8 cellular contexts compared by ENCODE assay signal in the genomic region with DNA sequence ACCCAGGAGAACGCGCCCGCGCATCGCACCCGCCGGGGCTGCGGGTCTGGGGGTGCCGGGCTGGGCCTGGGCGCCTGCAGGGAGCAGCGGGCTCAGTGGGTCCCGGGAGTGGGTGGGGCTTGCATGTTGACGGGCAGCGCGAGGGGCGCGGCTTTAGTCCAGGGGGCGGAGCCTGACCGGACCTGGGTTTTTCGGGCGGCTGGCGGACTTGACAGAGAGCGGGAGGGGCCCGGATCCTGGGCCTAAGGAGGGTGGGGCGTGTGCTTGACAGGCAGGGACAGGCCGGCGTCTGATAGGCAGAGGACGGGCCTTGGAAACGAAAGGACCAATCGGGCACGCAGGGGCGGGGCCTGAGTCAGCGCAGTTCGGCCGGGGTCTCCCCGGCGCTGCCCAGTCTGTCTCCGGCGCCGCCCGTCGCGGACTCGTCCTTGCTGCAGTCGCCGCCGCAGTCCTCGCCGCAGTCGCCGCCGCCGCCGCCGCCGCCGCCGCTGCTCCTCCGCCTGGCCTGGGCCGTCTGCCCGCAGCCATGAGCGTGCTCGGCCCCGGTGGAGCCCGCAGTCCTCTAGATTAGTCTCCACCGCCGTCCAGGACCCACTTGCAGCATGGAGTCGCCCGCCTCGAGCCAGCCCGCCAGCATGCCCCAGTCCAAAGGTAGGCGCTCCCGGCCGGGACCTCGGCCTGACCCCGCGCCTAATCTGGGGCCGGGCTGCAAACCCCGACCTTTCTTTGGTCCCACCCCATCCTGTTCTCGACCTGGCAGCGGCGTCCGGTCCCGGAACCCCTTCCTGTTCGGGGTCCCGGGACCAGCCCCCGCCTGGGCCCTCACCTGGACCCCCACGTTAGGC. TPM values are rescaled to one million over a fixed set of nuclear protein-coding genes. Genes with fewer than 3 reads are reported as not detected.
DNase-seq lines count a peak whose midpoint lies in the region; ATAC-seq and TF ChIP-seq lines count a peak whose summit lies in the region.

A gene (plus strand): TSS at position 393 of the 845 bp plus-strand sequence. CDS start 210 bp downstream, at position 603.

- no peaks in the 10 kb centered on the region for H3K27me3 Mint-ChIP-seq in activated naive CD8-positive, alpha-beta T cell treated with anti-CD3 and anti-CD28 coated beads, Interleukin-2, amount 50 U/mL, for 24 hours

- H3K27ac ChIP-seq in cardiac muscle cell: peak within 1 kb of the TSS; percentile 52
- peak within 1 kb of the TSS; percentile 15 for H3K27ac ChIP-seq in trophoblast cell (ENCODE audit: low read depth, low read length)
- H3K27ac ChIP-seq in transverse colon: peak within 1 kb of the TSS; percentile 98 to 99 (median 98)

- H3K79me2 ChIP-seq in trophoblast cell (ENCODE audit: control insufficient read depth, insufficient read depth, low read length, poor library complexity): peaks cover 13% of the 10 kb centered on the region

- ATAC-seq in HG02759 (IDR thresholded peaks at IDR 0.05; ENCODE audit: unreplicated experiment): peak; percentile 76
- peak; percentile 70 for ATAC-seq in activated naive CD8-positive, alpha-beta T cell treated with anti-CD3 and anti-CD28 coated beads, Interleukin-2, amount 50 U/mL, for 24 hours

- H3K79me1 ChIP-seq in trophoblast cell (ENCODE audit: low read length): peaks cover 9% of the 10 kb centered on the region

- H2BK120ac ChIP-seq in trophoblast cell (ENCODE audit: insufficient read depth, low read length, poor library complexity): no peak within 1 kb of the TSS

- peak; percentile 77 for TF ChIP-seq POLR2A in transverse colon (IDR thresholded peaks at IDR 0.05)

- peak within 1 kb of the TSS; percentile 60 for H3K18ac ChIP-seq in trophoblast cell (ENCODE audit: low read length)

- H3K4me1 ChIP-seq in cardiac muscle cell (ENCODE audit: low read depth): peaks cover 12% of the 10 kb centered on the region
- peaks cover 21 to 33% of the 10 kb centered on the region in 2 experiments for H3K4me1 ChIP-seq in trophoblast cell (ENCODE audit: control insufficient read depth in 1 of 2, insufficient read depth in 2 of 2, low read length in 2 of 2)
- H3K4me1 ChIP-seq in transverse colon: peaks cover 28 to 53% (median 43%) of the 10 kb centered on the region in 4 donors

- peaks cover 36% of the 10 kb centered on the region for H3K36me3 Mint-ChIP-seq in activated naive CD8-positive, alpha-beta T cell treated with anti-CD3 and anti-CD28 coated beads, Interleukin-2, amount 50 U/mL, for 24 hours (ENCODE audit: low read depth)

- peak within 1 kb of the TSS; percentile 55 for H2AFZ ChIP-seq in trophoblast cell (ENCODE audit: insufficient read depth, low read length, poor library complexity)

- H4K91ac ChIP-seq in trophoblast cell (ENCODE audit: low read depth, low read length): peak within 1 kb of the TSS; percentile 45

- H4K12ac ChIP-seq in trophoblast cell (ENCODE audit: low read depth, low read length): no peak within 1 kb of the TSS

- DNase-seq in GM12864 (ENCODE audit: low read depth) (peak; percentile 95), NCI-H1417 (lab: John Stamatoyannopoulos, UW) (peak; percentile 89 to 97 (median 93)), SW480 (ENCODE audit: low spot score) (peak; percentile 99), cardiac muscle cell (ENCODE audit: low read depth in 1 of 2, low spot score in 1 of 2) (peak; percentile 99 to 100), trophoblast cell (peak; percentile 99 to 100), transverse colon (peak; percentile 100)
- DNase-seq in activated naive CD8-positive, alpha-beta T cell treated with anti-CD3 and anti-CD28 coated beads, Interleukin-2, amount 50 U/mL, for 24 hours: peak; percentile 99

- peak within 1 kb of the TSS; percentile 24 for H2BK5ac ChIP-seq in trophoblast cell (ENCODE audit: low read depth, low read length, poor library complexity)

- no peaks in the 10 kb centered on the region for H3K27me3 ChIP-seq in cardiac muscle cell
- no peaks in the 10 kb centered on the region for H3K27me3 ChIP-seq in trophoblast cell (ENCODE audit: insufficient read depth, low read length)
- H3K27me3 ChIP-seq in transverse colon: no peaks in the 10 kb centered on the region

- H3K27ac Mint-ChIP-seq in activated naive CD8-positive, alpha-beta T cell treated with anti-CD3 and anti-CD28 coated beads, Interleukin-2, amount 50 U/mL, for 24 hours: peak within 1 kb of the TSS; percentile 97

- H4K8ac ChIP-seq in trophoblast cell (ENCODE audit: low read depth, low read length): peak within 1 kb of the TSS; percentile 49

- TF ChIP-seq EP300 in transverse colon (IDR thresholded peaks at IDR 0.05; ENCODE audit: low read depth): no peak

- H3K36me3 ChIP-seq in cardiac muscle cell (no peaks in the 10 kb centered on the region), trophoblast cell (ENCODE audit: control insufficient read depth in 1 of 2, insufficient read depth in 2 of 2, low read length in 2 of 2) (peaks cover 0 to 4% of the 10 kb centered on the region in 2 experiments), transverse colon (no peaks in the 10 kb centered on the region)

- H3K4me3 Mint-ChIP-seq in activated naive CD8-positive, alpha-beta T cell treated with anti-CD3 and anti-CD28 coated beads, Interleukin-2, amount 50 U/mL, for 24 hours: peak within 1 kb of the TSS; percentile 97

- in situ Hi-C loops in transverse colon (cut with MboI; ENCODE audit: low pct_ligation_motif_present in 1 of 4, low pct_unique_long_range_greater_than_20kb in 1 of 4, low sequenced_read_pairs in 3 of 4): no loop called here

- TF ChIP-seq CTCF in GM12864 (IDR thresholded peaks at IDR 0.05; ENCODE audit: low read depth, low read length, missing control alignments) (no peak), cardiac muscle cell (IDR thresholded peaks at IDR 0.05; ENCODE audit: low read depth, low read length) (no peak), transverse colon (IDR thresholded peaks at IDR 0.05) (no peak)

- H3K4me2 ChIP-seq in trophoblast cell (ENCODE audit: low read length): peak within 1 kb of the TSS; percentile 81

- intact Hi-C loops in transverse colon (cut with DNase I; ENCODE audit: low total_unique reads): loop anchor here (5.0 to 10.0 kb wide), 2 partner anchors 157 to 230 kb away; a partner anchor contains a TSS

- no peak within 1 kb of the TSS for H3K23ac ChIP-seq in trophoblast cell (ENCODE audit: low read length)

- peak within 1 kb of the TSS; percentile 42 for H3K9ac ChIP-seq in trophoblast cell (ENCODE audit: low read length)

- no peak within 1 kb of the TSS for H2AK5ac ChIP-seq in trophoblast cell (ENCODE audit: low read length)

- H3K9me3 ChIP-seq in cardiac muscle cell (ENCODE audit: low read depth) (no peaks in the 10 kb centered on the region), trophoblast cell (ENCODE audit: insufficient read depth, low read depth, low read length) (no peaks in the 10 kb centered on the region), transverse colon (no peaks in the 10 kb centered on the region)

- H3K9me3 Mint-ChIP-seq in activated naive CD8-positive, alpha-beta T cell treated with anti-CD3 and anti-CD28 coated beads, Interleukin-2, amount 50 U/mL, for 24 hours: no peaks in the 10 kb centered on the region

- H3K4me1 Mint-ChIP-seq in activated naive CD8-positive, alpha-beta T cell treated with anti-CD3 and anti-CD28 coated beads, Interleukin-2, amount 50 U/mL, for 24 hours: peaks cover 66% of the 10 kb centered on the region

- no peak within 1 kb of the TSS for H2BK12ac ChIP-seq in trophoblast cell (ENCODE audit: low read length)

- H3K4me3 ChIP-seq in GM12864 (ENCODE audit: low read depth, low read length) (peak within 1 kb of the TSS; percentile 88), cardiac muscle cell (peak within 1 kb of the TSS; percentile 85), trophoblast cell (ENCODE audit: low read depth, low read length) (peak within 1 kb of the TSS; percentile 78), transverse colon (peak within 1 kb of the TSS; percentile 82 to 97 (median 92))

- H3K4ac ChIP-seq in trophoblast cell (ENCODE audit: low read depth, low read length): peak within 1 kb of the TSS; percentile 50

- peak within 1 kb of the TSS; percentile 75 for H3K14ac ChIP-seq in trophoblast cell (ENCODE audit: low read length)

- WGBS in trophoblast cell (ENCODE audit: extremely low coverage, insufficient coverage, insufficient read length): no CpG with 5 or more reads among the region's 88 CpGs
- 0% methylated on average over 68 of the region's 88 CpGs; no CpG with 5 or more reads in 1 of the 2 donors for WGBS in transverse colon (ENCODE audit: low coverage in 1 of 2), 2 donors

RNA-seq across cellular contexts. Expression of the gene that starts here (rescaled TPM):
- 14.2 and 18.4 TPM in 2 replicates for total RNA-seq in cardiac muscle cell
- polyA plus RNA-seq in cardiac muscle cell: 42.5 and 52.1 TPM in 2 replicates
- 23.0 and 23.8 TPM in 2 replicates for polyA plus RNA-seq in trophoblast cell (2013)
- total RNA-seq in transverse colon: 100 to 1,000 TPM in 1 of 4 donors, 10 to 100 TPM in 3; 44.4 to 148 (median 59.6) TPM

Comparison
In these comparisons a context has a peak if more than half of its experiments do, and no peak if none do; other contexts are left out.
1. Peak in every context shown above with its lines: DNase-seq, ATAC-seq, H3K4me3 ChIP-seq and H3K27ac ChIP-seq.
2. H3K27ac ChIP-seq: peak in every context shown above with its lines; median percentile 98 in transverse colon; 52 in cardiac muscle cell; 15 in trophoblast cell.